Comparison of ENCODE assay signal across 27 cellular contexts in genomic region chr5:5581080-5581479, GRCh38.
"Had no signal": no experiment of that assay in that cellular context is flagged by ENCODE, and none has a peak within 500 bp of the region (broad histone marks: within the 10 kb centered on the region; RNA-seq: fewer than 3 reads in every experiment).

No MANE protein-coding gene starts in this region.

- H3K9me3 ChIP-seq: colonic mucosa, esophagus squamous epithelium, gastrocnemius medialis, gastroesophageal sphincter, heart left ventricle, heart right ventricle had no signal

- H3K27me3 ChIP-seq: colonic mucosa, esophagus squamous epithelium, foreskin keratinocyte, gastrocnemius medialis, gastroesophageal sphincter, heart left ventricle, heart right ventricle had no signal

- FAIRE-seq: colon, endometrium, endothelial cell of umbilical vein, frontal cortex had no signal

- DNase-seq: colonic mucosa; cortex of kidney; dermis blood vessel endothelial cell; dorsolateral prefrontal cortex; effector CD4-positive, alpha-beta T cell; effector CD8-positive, alpha-beta T cell; effector memory CD4-positive, alpha-beta T cell; effector memory CD8-positive, alpha-beta T cell; endodermal cell; erythroblast; esophagus squamous epithelium; foreskin fibroblast; foreskin keratinocyte; foreskin melanocyte; gastrocnemius medialis; glutamatergic neuron; head of caudate nucleus; heart left ventricle; heart right ventricle had no signal

- H3K27ac ChIP-seq: colonic mucosa, coronary artery, dorsolateral prefrontal cortex, epithelial cell of prostate, esophagus squamous epithelium, foreskin keratinocyte, gastrocnemius medialis, heart left ventricle, heart right ventricle had no signal

- H3K36me3 ChIP-seq: colonic mucosa, esophagus squamous epithelium, gastrocnemius medialis, gastroesophageal sphincter, heart left ventricle, heart right ventricle had no signal

- H3K4me1 ChIP-seq: colonic mucosa, esophagus squamous epithelium, foreskin keratinocyte, gastrocnemius medialis, heart left ventricle, heart right ventricle had no signal

- H3K4me3 ChIP-seq: colonic mucosa, coronary artery, dorsolateral prefrontal cortex, esophagus squamous epithelium, gastrocnemius medialis, gastroesophageal sphincter, heart left ventricle, heart right ventricle had no signal

- ATAC-seq: effector memory CD8-positive, alpha-beta T cell; esophagus mucosa; foreskin keratinocyte; gastrocnemius medialis; gastroesophageal sphincter; heart left ventricle; heart right ventricle had no signal
